ENCODE assay signal across 8 cellular contexts in the genomic region with DNA sequence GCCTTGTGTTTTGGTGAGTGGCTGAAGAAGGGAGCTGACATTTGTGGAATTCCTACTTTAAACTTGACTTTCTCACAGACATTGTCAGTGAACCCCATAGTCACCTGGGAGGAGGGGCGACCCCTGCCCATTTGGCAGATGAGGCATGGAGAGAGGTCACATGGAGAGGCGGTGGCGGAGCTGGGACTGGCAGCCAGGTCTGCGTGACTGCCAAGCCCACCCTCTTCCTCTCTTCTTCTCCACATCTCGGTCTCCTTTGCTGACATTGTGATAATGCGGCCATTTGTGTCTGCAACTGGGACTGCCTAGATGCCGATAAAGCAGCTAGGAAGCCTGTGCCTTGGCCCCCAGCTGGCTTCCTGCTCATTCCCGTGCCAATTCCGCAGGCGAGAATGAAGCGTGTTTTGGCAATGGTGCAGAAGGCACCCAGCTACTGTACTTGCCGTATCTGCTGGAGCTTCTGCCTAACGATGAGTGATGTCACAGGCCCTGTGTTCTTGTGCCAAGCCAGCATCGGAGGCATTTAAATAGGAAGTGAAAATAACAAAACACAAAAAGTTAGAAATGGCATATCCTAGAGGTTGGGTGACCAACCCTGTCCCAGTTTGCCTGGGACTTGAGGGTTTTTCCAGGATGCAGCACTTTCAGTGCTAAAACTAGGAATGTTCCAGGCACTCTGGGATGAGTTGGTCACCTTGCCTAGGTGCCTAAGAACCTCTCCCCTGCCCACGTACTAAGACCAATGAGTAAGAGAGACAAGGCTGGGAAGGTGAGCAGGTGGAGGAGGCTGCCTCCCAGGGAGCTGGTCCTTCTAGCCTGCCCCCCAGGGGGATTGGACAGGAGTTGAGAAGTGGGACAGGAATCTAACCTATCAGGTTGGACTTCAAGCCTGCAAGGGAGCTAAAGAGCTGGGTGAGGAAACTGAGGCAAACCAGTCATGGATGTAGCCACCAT. TPM values are rescaled to one million over a fixed set of nuclear protein-coding genes. Genes with fewer than 3 reads are reported as not detected.
DNase-seq lines count a peak whose midpoint lies in the region; ATAC-seq and TF ChIP-seq lines count a peak whose summit lies in the region.
"Had no signal": no experiment of that assay in that cellular context is flagged by ENCODE, and none has a peak within 500 bp of the region (broad histone marks: within the 10 kb centered on the region; RNA-seq: fewer than 3 reads in every experiment).

No MANE protein-coding gene starts in this region.

- peak; percentile 58 for DNase-seq in GM20000 (ENCODE audit: low spot score)
- peak in 1 of 2 donors; percentile 52 for DNase-seq in foreskin keratinocyte
- peak; percentile 37 for DNase-seq in testis
- DNase-seq in stimulated activated naive CD4-positive, alpha-beta T cell treated with Interleukin-2 at 50 U/mL for 16 hours (lab: John Stamatoyannopoulos, UW), result no peak
- DNase-seq in cerebellar cortex (ENCODE audit: low spot score), result no peak
- DNase-seq: small intestine had no signal

- no peak overlapping the region for H3K27ac ChIP-seq in OCI-LY1 (ENCODE audit: low read depth, low read length, poor library complexity, severe bottlenecking)
- H3K27ac ChIP-seq in foreskin keratinocyte, result no peak overlapping the region
- no peak overlapping the region for H3K27ac ChIP-seq in testis

- H3K9me3 ChIP-seq in OCI-LY1 (ENCODE audit: low read length) (no peaks in the 10 kb centered on the region), testis (no peaks in the 10 kb centered on the region)

- H3K4me3 ChIP-seq in OCI-LY1 (ENCODE audit: low read depth, low read length, poor library complexity, severe bottlenecking) (no peak overlapping the region), testis (no peak overlapping the region)

- no peaks in the 10 kb centered on the region for H3K79me2 ChIP-seq in OCI-LY1 (ENCODE audit: insufficient read depth, low read length)

- ATAC-seq in foreskin keratinocyte, result peak; percentile 43
- no peak for ATAC-seq in HG03521 (IDR thresholded peaks at IDR 0.05; ENCODE audit: unreplicated experiment)

- no peak for TF ChIP-seq CTCF in GM20000 (IDR thresholded peaks at IDR 0.05; ENCODE audit: extremely low read depth, missing control alignments)
- TF ChIP-seq CTCF in OCI-LY1 (IDR thresholded peaks at IDR 0.05; ENCODE audit: low read length), result no peak
- TF ChIP-seq CTCF in foreskin keratinocyte (conservative IDR thresholded peaks at IDR 0.05), result no peak
- TF ChIP-seq CTCF in testis (IDR thresholded peaks at IDR 0.05), result no peak

- no peak overlapping the region for H2AFZ ChIP-seq in OCI-LY1 (ENCODE audit: low read length)

- H3K9ac ChIP-seq in OCI-LY1 (ENCODE audit: low read length), result no peak overlapping the region

- H3K9me2 ChIP-seq in OCI-LY1 (ENCODE audit: low read depth, low read length), result no peaks in the 10 kb centered on the region

- H3K27me3 ChIP-seq in OCI-LY1 (ENCODE audit: insufficient read depth, low read length), result no peaks in the 10 kb centered on the region
- no peaks in the 10 kb centered on the region for H3K27me3 ChIP-seq in foreskin keratinocyte
- H3K27me3 ChIP-seq in testis, result no peaks in the 10 kb centered on the region

- H3K36me3 ChIP-seq in OCI-LY1 (ENCODE audit: insufficient read depth, low read length), result no peaks in the 10 kb centered on the region; the same call in 1 of the 2 replicates
- no peaks in the 10 kb centered on the region for H3K36me3 ChIP-seq in testis (ENCODE audit: low read depth, missing control alignments)

- H3K4me1 ChIP-seq in OCI-LY1 (ENCODE audit: insufficient read depth, low read length, severe bottlenecking) (peaks cover 9% of the 10 kb centered on the region), foreskin keratinocyte (peaks cover 19% of the 10 kb centered on the region), testis (peaks cover 6% of the 10 kb centered on the region)

- intact Hi-C loops in testis (cut with DNase I; ENCODE audit: low total_unique reads), result no loop called here

- no peaks in the 10 kb centered on the region for H3F3A ChIP-seq in OCI-LY1 (ENCODE audit: insufficient read depth, low read length)

- TF ChIP-seq POLR2A in testis (IDR thresholded peaks at IDR 0.05), result no peak

- 54 to 67% methylated on average over 15 of the region's 15 CpGs for WGBS in testis, 2 donors

- H3K4me2 ChIP-seq in OCI-LY1 (ENCODE audit: low read length), result peak overlapping the region; percentile 45

- no peaks in the 10 kb centered on the region for H4K20me1 ChIP-seq in OCI-LY1 (ENCODE audit: insufficient read depth, low read length)

RNA-seq across cellular contexts. Expression of a gene that starts 23.6 kb away (rescaled TPM):
- 1.3 and 3.1 TPM in 2 replicates for total RNA-seq in foreskin keratinocyte
- 0.51 and 1.5 TPM in 2 replicates for polyA plus RNA-seq in foreskin keratinocyte
- 1 to 10 TPM; 2.6 to 5.2 TPM for total RNA-seq in testis
- 4.0 TPM for polyA plus RNA-seq in testis (ENCODE audit: insufficient read depth, low read depth, low replicate concordance)

RNA-seq across cellular contexts. Expression of a gene that starts 29.5 kb away (rescaled TPM):
- total RNA-seq in foreskin keratinocyte (0.68 and 1.0 TPM in 2 replicates), testis (100 to 1,000 TPM in 1 of 2 donors, 10 to 100 TPM in 1; 92.1 to 100 TPM)
- polyA plus RNA-seq in foreskin keratinocyte (0.18 and 0.39 TPM in 2 replicates), testis (ENCODE audit: insufficient read depth, low read depth, low replicate concordance) (54.6 TPM)

RNA-seq across cellular contexts. Expression of a gene that starts 52.7 kb away (rescaled TPM):
- not detected in 2 replicates for total RNA-seq in foreskin keratinocyte
- polyA plus RNA-seq in foreskin keratinocyte, result not detected in 2 replicates
- total RNA-seq in testis, result 1 to 10 TPM; 3.2 to 7.6 TPM
- 11.8 TPM for polyA plus RNA-seq in testis (ENCODE audit: insufficient read depth, low read depth, low replicate concordance)
- polyA plus RNA-seq: small intestine had no signal

Comparison
In these comparisons a context has a peak if more than half of its experiments do, and no peak if none do; other contexts are left out.
1. DNase-seq: peak in GM20000 (single experiment) and testis (single experiment); none in stimulated activated naive CD4-positive, alpha-beta T cell treated with Interleukin-2 at 50 U/mL for 16 hours (single experiment) and cerebellar cortex (single experiment).
2. RNA of a gene that starts 29.5 kb away (total RNA-seq): 92.1 to 100 TPM in testis; 0.68 to 1.0 TPM in foreskin keratinocyte; every median in the first group is over 10 times any median in the second.